ENCODE assay signal across 12 cellular contexts in genomic region chr12:92338671-92339070, GRCh38.
"Had no signal": no experiment of that assay in that cellular context is flagged by ENCODE, and none has a peak within 500 bp of the region (broad histone marks: within the 10 kb centered on the region; RNA-seq: fewer than 3 reads in every experiment).

No MANE protein-coding gene starts in this region.

- H3K9me3 ChIP-seq: lower lobe of right lung, tibial nerve had no signal

- H3K27me3 ChIP-seq: tibial nerve had no signal

- H3K27ac ChIP-seq: lower lobe of right lung, tibial nerve had no signal

- H3K36me3 ChIP-seq: lower lobe of right lung, tibial nerve had no signal

- ATAC-seq: lower lobe of right lung; naive thymus-derived CD8-positive, alpha-beta T cell; right cardiac atrium; stimulated activated effector memory CD8-positive, alpha-beta T cell treated with anti-CD3 and anti-CD28 coated beads, Interleukin-12 subunit alpha, Interleukin-12 subunit beta, amount 100 ng/mL, for 72 hours had no signal

- H3K4me2 ChIP-seq: smooth muscle cell had no signal

- H3K4me3 ChIP-seq: lower lobe of right lung, smooth muscle cell, tibial nerve had no signal

- DNase-seq: activated CD4-positive, alpha-beta memory T cell treated with anti-CD3 and anti-CD28 coated beads, Interleukin-2, amount 10 ng/mL, durations not matched to agents 7 days and 5 days; activated CD8-positive, alpha-beta memory T cell treated with anti-CD3 and anti-CD28 coated beads, Interleukin-2, amount 50 U/mL, for 4 hours; activated naive CD8-positive, alpha-beta T cell treated with anti-CD3 and anti-CD28 coated beads, Interleukin-2, amount 10 ng/mL, durations not matched to agents 7 days and 5 days; anterior cingulate cortex; cerebellar nuclear complex; lower lobe of right lung; naive thymus-derived CD8-positive, alpha-beta T cell; T-helper 9 cell had no signal
